In the genomic region with DNA sequence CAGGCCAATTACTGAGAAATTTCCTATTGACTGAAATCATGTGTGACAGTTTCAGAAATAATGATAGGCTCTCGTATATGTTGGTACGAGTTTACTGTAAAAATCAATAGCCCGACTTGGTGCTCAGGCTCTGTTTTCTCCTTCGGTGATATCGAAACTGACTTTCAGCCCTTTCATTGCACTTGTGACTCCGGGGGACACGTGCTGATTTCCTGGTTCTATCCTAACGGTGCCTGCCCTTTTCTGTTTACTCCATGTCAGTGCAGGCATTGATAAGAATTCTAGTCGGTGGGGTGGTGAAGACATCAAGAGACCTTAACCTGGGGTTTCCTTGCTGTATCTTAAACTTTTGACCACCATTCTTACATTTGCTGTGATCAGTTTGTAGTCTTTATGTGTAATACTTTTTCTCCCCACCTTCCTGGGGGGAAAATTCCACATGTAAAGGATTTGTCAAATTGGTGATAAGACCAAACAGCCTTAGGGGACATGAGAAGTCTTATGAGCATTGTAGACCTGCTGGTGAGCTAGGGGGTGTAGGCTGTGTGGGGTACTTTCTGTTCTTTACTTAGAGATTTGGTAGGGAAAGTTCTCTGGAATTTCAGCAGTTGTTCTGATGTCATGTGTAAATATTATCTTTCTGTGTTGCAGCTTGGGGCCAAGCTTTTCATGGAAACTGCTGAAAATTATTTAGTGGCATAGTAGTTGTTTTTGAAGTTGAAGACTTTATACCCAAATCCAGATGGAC, we compare ENCODE assay signal across 1 cellular context.
A peak's percentile ranks its signal among the peaks of the same experiment; 100 is the strongest.
TF ChIP-seq lines count a peak whose summit lies in the region.

No MANE protein-coding gene starts in this region.

TF ChIP-seq in liver, 16 proteins besides CTCF, POLR2A, EP300 and RAD21 (continued from another document):
- TF ChIP-seq, protein P1, sequence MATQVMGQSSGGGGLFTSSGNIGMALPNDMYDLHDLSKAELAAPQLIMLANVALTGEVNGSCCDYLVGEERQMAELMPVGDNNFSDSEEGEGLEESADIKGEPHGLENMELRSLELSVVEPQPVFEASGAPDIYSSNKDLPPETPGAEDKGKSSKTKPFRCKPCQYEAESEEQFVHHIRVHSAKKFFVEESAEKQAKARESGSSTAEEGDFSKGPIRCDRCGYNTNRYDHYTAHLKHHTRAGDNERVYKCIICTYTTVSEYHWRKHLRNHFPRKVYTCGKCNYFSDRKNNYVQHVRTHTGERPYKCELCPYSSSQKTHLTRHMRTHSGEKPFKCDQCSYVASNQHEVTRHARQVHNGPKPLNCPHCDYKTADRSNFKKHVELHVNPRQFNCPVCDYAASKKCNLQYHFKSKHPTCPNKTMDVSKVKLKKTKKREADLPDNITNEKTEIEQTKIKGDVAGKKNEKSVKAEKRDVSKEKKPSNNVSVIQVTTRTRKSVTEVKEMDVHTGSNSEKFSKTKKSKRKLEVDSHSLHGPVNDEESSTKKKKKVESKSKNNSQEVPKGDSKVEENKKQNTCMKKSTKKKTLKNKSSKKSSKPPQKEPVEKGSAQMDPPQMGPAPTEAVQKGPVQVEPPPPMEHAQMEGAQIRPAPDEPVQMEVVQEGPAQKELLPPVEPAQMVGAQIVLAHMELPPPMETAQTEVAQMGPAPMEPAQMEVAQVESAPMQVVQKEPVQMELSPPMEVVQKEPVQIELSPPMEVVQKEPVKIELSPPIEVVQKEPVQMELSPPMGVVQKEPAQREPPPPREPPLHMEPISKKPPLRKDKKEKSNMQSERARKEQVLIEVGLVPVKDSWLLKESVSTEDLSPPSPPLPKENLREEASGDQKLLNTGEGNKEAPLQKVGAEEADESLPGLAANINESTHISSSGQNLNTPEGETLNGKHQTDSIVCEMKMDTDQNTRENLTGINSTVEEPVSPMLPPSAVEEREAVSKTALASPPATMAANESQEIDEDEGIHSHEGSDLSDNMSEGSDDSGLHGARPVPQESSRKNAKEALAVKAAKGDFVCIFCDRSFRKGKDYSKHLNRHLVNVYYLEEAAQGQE (IDR thresholded peaks at IDR 0.05): peak; percentile 55
- TF ChIP-seq NR2F2 (IDR thresholded peaks at IDR 0.05) (no peak), GABPA (IDR thresholded peaks at IDR 0.05 in 1 of 2, conservative IDR thresholded peaks at IDR 0.05 in 1 of 2) (peak in 1 of 2 donors; percentile 15), FOXA2 (IDR thresholded peaks at IDR 0.05) (no peak), RXRA (IDR thresholded peaks at IDR 0.05) (peak; percentile 38 to 73), SP1 (IDR thresholded peaks at IDR 0.05) (peak; percentile 48), HNF4G (IDR thresholded peaks at IDR 0.05) (no peak), EGR1 (IDR thresholded peaks at IDR 0.05; ENCODE audit: low read depth in 2 of 2) (no peak), FOXA1 (IDR thresholded peaks at IDR 0.05) (peak; percentile 22), JUND (IDR thresholded peaks at IDR 0.05) (peak; percentile 20 to 49), TAF1 (conservative IDR thresholded peaks at IDR 0.05) (no peak), YY1 (IDR thresholded peaks at IDR 0.05) (peak; percentile 17)
- TF ChIP-seq, protein P2, sequence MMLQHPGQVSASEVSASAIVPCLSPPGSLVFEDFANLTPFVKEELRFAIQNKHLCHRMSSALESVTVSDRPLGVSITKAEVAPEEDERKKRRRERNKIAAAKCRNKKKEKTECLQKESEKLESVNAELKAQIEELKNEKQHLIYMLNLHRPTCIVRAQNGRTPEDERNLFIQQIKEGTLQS (IDR thresholded peaks at IDR 0.05): no peak
- TF ChIP-seq, protein P3, sequence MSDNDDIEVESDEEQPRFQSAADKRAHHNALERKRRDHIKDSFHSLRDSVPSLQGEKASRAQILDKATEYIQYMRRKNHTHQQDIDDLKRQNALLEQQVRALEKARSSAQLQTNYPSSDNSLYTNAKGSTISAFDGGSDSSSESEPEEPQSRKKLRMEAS (IDR thresholded peaks at IDR 0.05): peak; percentile 66
